In genomic region chr5:142201471-142201887, GRCh38 we compare ENCODE assay signal across 14 cellular contexts.
DNase-seq lines count a peak whose midpoint lies in the region; FAIRE-seq and TF ChIP-seq lines count a peak whose summit lies in the region.
"Had no signal": no experiment of that assay in that cellular context is flagged by ENCODE, and none has a peak within 500 bp of the region (broad histone marks: within the 10 kb centered on the region; RNA-seq: fewer than 3 reads in every experiment).

No MANE protein-coding gene starts in this region.

- no peak for FAIRE-seq in kidney (lab: Jason Lieb, UNC)

- DNase-seq in AG09319 (ENCODE audit: extremely low read depth, low read depth) (peak; percentile 31), M059J (ENCODE audit: low read depth) (peak; percentile 96), cardiac fibroblast (ENCODE audit: low read depth in 2 of 2) (peak; percentile 88 to 99), kidney tubule cell (ENCODE audit: low spot score) (peak; percentile 94), HT-29 (ENCODE audit: low spot score) (no peak), GM19238 (ENCODE audit: insufficient read length, low spot score) (no peak), kidney (no peak), head of caudate nucleus (no peak)
- DNase-seq: activated CD4-positive, alpha-beta T cell treated with anti-CD3 and anti-CD28 coated beads for 4 hours; caudate nucleus; NCI-H187; NK-92 treated with Interleukin-12 subunit alpha and Interleukin-12 subunit beta, amount 100 ng/mL, for 24 hours had no signal

- no peaks in the 10 kb centered on the region for H3K36me3 ChIP-seq in kidney (ENCODE audit: control insufficient read depth in 1 of 2, insufficient read depth in 2 of 2, low read length in 2 of 2)
- H3K36me3 ChIP-seq: gastroesophageal sphincter had no signal

- no peaks in the 10 kb centered on the region for H3K4me1 ChIP-seq in kidney (ENCODE audit: control insufficient read depth in 1 of 2, insufficient read depth in 1 of 2, low read depth in 1 of 2, low read length in 2 of 2)
- H3K4me1 ChIP-seq: gastroesophageal sphincter had no signal

- H3K4me3 ChIP-seq in cardiac fibroblast (replicated peaks in 1 of 2; ENCODE audit: low read depth in 2 of 2, low read length in 2 of 2) (no peak overlapping the region), kidney (ENCODE audit: low read length in 2 of 2) (no peak overlapping the region)
- H3K4me3 ChIP-seq: gastroesophageal sphincter had no signal

- no peak overlapping the region for H3K27ac ChIP-seq in kidney (ENCODE audit: low read depth in 2 of 2, low read length in 2 of 2)
- H3K27ac ChIP-seq: C4-2B, gastroesophageal sphincter had no signal

- TF ChIP-seq CTCF in AG09319 (IDR thresholded peaks at IDR 0.05; ENCODE audit: low read depth, low read length) (no peak), cardiac fibroblast (IDR thresholded peaks at IDR 0.05; ENCODE audit: low read depth, low read length) (no peak), kidney (IDR thresholded peaks at IDR 0.05; ENCODE audit: borderline replicate concordance, extremely low read depth, insufficient read depth) (no peak)

- no peaks in the 10 kb centered on the region for H3K9me3 ChIP-seq in kidney (ENCODE audit: control insufficient read depth in 1 of 2, low read length in 2 of 2)
- H3K9me3 ChIP-seq: gastroesophageal sphincter had no signal

- no peak overlapping the region for H3K9ac ChIP-seq in kidney (ENCODE audit: low read length in 2 of 2)

- intact Hi-C loops in kidney (cut with DNase I) (no loop called here), head of caudate nucleus (cut with DNase I) (no loop called here)

Comparison
In these comparisons a context has a peak if more than half of its experiments do, and no peak if none do; other contexts are left out.
1. DNase-seq: peak in AG09319 (single experiment), M059J (single experiment), cardiac fibroblast (2 of 2) and kidney tubule cell (single experiment); none in HT-29 (single experiment), GM19238 (single experiment), kidney (single experiment) and head of caudate nucleus (0 of 42).